In the genomic region with DNA sequence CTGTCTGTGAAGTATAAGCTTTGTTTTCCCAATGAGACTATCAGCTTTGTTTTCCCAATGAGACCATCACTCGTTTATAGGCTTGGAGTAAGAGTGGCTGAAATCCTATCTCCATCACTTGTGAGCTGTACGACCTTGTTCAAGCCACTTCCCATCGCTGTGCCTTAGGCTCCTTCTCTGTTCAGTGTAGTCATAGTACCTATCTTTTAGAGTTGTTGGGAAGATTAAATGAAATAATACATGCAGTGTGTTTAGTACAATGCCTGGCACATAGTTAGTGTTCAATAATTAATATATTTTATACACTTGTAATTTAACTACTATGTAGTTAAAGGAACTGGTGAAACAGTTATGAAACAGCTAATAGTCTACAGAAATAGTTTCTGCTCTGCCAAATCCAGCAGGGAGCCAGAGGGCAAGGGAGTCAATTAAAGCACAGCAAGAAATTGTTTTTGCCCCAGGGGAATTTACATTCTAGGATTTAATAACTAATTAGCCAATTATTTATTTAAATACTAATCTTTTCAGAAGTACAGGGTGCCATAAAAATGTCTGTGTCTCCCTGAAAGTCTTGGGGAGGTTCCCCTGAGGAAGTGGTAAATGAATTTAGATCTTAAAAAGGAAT, we compare ENCODE assay signal across 1 cellular context.
TF ChIP-seq lines count a peak whose summit lies in the region.

No MANE protein-coding gene starts in this region.

TF ChIP-seq in HCT116, 20 proteins besides CTCF, POLR2A, EP300 and RAD21 (continued from another document):
- TF ChIP-seq EGR1 (IDR thresholded peaks at IDR 0.05; ENCODE audit: low read depth) (no peak), ELF1 (IDR thresholded peaks at IDR 0.05; ENCODE audit: borderline replicate concordance, low read depth) (no peak), EZH2 (IDR thresholded peaks at IDR 0.05) (no peak), CBX3 (IDR thresholded peaks at IDR 0.05; ENCODE audit: low read depth) (no peak), EZH2phosphoT487 (IDR thresholded peaks at IDR 0.05; ENCODE audit: borderline replicate concordance) (no peak), SP1 (IDR thresholded peaks at IDR 0.05; ENCODE audit: low read depth) (no peak)
- TF ChIP-seq, protein P1, sequence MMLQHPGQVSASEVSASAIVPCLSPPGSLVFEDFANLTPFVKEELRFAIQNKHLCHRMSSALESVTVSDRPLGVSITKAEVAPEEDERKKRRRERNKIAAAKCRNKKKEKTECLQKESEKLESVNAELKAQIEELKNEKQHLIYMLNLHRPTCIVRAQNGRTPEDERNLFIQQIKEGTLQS (IDR thresholded peaks at IDR 0.05): no peak
- TF ChIP-seq, protein P2, sequence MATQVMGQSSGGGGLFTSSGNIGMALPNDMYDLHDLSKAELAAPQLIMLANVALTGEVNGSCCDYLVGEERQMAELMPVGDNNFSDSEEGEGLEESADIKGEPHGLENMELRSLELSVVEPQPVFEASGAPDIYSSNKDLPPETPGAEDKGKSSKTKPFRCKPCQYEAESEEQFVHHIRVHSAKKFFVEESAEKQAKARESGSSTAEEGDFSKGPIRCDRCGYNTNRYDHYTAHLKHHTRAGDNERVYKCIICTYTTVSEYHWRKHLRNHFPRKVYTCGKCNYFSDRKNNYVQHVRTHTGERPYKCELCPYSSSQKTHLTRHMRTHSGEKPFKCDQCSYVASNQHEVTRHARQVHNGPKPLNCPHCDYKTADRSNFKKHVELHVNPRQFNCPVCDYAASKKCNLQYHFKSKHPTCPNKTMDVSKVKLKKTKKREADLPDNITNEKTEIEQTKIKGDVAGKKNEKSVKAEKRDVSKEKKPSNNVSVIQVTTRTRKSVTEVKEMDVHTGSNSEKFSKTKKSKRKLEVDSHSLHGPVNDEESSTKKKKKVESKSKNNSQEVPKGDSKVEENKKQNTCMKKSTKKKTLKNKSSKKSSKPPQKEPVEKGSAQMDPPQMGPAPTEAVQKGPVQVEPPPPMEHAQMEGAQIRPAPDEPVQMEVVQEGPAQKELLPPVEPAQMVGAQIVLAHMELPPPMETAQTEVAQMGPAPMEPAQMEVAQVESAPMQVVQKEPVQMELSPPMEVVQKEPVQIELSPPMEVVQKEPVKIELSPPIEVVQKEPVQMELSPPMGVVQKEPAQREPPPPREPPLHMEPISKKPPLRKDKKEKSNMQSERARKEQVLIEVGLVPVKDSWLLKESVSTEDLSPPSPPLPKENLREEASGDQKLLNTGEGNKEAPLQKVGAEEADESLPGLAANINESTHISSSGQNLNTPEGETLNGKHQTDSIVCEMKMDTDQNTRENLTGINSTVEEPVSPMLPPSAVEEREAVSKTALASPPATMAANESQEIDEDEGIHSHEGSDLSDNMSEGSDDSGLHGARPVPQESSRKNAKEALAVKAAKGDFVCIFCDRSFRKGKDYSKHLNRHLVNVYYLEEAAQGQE (IDR thresholded peaks at IDR 0.05; ENCODE audit: low read depth): no peak
- TF ChIP-seq, protein P3, sequence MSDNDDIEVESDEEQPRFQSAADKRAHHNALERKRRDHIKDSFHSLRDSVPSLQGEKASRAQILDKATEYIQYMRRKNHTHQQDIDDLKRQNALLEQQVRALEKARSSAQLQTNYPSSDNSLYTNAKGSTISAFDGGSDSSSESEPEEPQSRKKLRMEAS (IDR thresholded peaks at IDR 0.05): no peak
